ENCODE assay signal across 14 cellular contexts in the genomic region with DNA sequence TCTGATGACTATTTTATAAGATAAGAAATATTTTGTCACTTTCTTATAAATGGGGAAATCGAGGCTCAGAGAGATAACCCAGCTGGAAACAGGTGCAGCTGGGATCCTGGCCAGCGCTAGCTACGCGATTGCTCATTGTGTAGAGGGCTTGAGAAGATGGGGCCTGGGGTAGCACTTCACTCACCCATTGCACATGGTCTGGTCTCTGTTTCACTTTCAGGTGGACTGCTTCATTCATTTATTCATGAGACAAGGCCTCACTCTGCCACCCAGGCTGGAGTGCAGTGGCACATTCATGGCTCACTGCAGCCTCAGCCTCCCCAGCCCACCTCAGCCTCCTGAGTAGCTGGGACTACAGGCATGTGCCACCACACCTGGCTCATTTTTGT. TPM values are rescaled to one million over a fixed set of nuclear protein-coding genes. Genes with fewer than 3 reads are reported as not detected.
DNase-seq lines count a peak whose midpoint lies in the region; ATAC-seq and TF ChIP-seq lines count a peak whose summit lies in the region.
"Had no signal": no experiment of that assay in that cellular context is flagged by ENCODE, and none has a peak within 500 bp of the region (broad histone marks: within the 10 kb centered on the region; RNA-seq: fewer than 3 reads in every experiment).

No MANE protein-coding gene starts in this region.

- no peak overlapping the region for H3K4me3 ChIP-seq in A673 (ENCODE audit: low read depth, low read length, poor library complexity, severe bottlenecking)
- no peak overlapping the region for H3K4me3 ChIP-seq in SJSA1
- no peak overlapping the region for H3K4me3 ChIP-seq in right lobe of liver
- H3K4me3 ChIP-seq in naive thymus-derived CD4-positive, alpha-beta T cell (ENCODE audit: low read length), result no peak overlapping the region
- H3K4me3 ChIP-seq: HAP-1, MG63 had no signal

- H3K27me3 ChIP-seq in A673 (replicated peaks; ENCODE audit: insufficient read depth, low read depth, low read length, poor library complexity) (no peaks in the 10 kb centered on the region), SJSA1 (replicated peaks) (no peaks in the 10 kb centered on the region), right lobe of liver (no peaks in the 10 kb centered on the region)
- H3K27me3 ChIP-seq in naive thymus-derived CD4-positive, alpha-beta T cell (ENCODE audit: control insufficient read depth in 2 of 2, insufficient read depth in 2 of 2, low read length in 2 of 2), result no peaks in the 10 kb centered on the region
- H3K27me3 ChIP-seq: MG63, spleen had no signal

- ATAC-seq in right lobe of liver (peak; percentile 23 to 54 (median 38)), HG03469 (IDR thresholded peaks at IDR 0.05; ENCODE audit: unreplicated experiment) (no peak), GM19023 (IDR thresholded peaks at IDR 0.05; ENCODE audit: unreplicated experiment) (no peak)
- no peak for ATAC-seq in naive thymus-derived CD4-positive, alpha-beta T cell

- H3K36me3 Mint-ChIP-seq in naive thymus-derived CD4-positive, alpha-beta T cell, result peaks cover under 1 to 32% (median 7%) of the 10 kb centered on the region in 5 donors

- H3K27me3 Mint-ChIP-seq in naive thymus-derived CD4-positive, alpha-beta T cell, result no peaks in the 10 kb centered on the region

- H3K9me3 ChIP-seq in A673 (ENCODE audit: low read depth, low read length, poor library complexity, severe bottlenecking), result no peaks in the 10 kb centered on the region
- H3K9me3 ChIP-seq in SJSA1 (replicated peaks), result no peaks in the 10 kb centered on the region
- H3K9me3 ChIP-seq in right lobe of liver, result no peaks in the 10 kb centered on the region
- no peaks in the 10 kb centered on the region for H3K9me3 ChIP-seq in naive thymus-derived CD4-positive, alpha-beta T cell (ENCODE audit: control insufficient read depth in 2 of 3, low read length in 3 of 3)
- H3K9me3 ChIP-seq: HAP-1, MG63, spleen had no signal

- H3K9me3 Mint-ChIP-seq in naive thymus-derived CD4-positive, alpha-beta T cell, result no peaks in the 10 kb centered on the region
- H3K9me3 Mint-ChIP-seq: activated T-helper 2 cell treated with anti-CD3 and anti-CD28 coated beads, Interferon-gamma antibody, Interleukin-2, Interleukin-4, amounts not matched to agents 10 μg/mL and 5 μg/mL and 100 μg/mL, durations not matched to agents 14 hours and 24 hours and 36 hours had no signal

- in situ Hi-C loops in GM13977 (cut with MboI; ENCODE audit: low pct_unique_long_range_greater_than_20kb, low sequenced_read_pairs, unreplicated experiment), result no loop called here

- CTCF ChIA-PET in A673 (lab: Charles Lee), result no interaction called here
- CTCF ChIA-PET in naive thymus-derived CD4-positive, alpha-beta T cell (lab: Charles Lee), result no interaction called here

- POLR2A ChIA-PET in A673 (lab: Charles Lee; ENCODE audit: low non-redundant PET), result no interaction called here
- POLR2A ChIA-PET in naive thymus-derived CD4-positive, alpha-beta T cell (lab: Charles Lee), result no interaction called here

- H3K4me3 Mint-ChIP-seq in naive thymus-derived CD4-positive, alpha-beta T cell, result no peak overlapping the region

- no peak overlapping the region for H3K27ac Mint-ChIP-seq in naive thymus-derived CD4-positive, alpha-beta T cell
- H3K27ac Mint-ChIP-seq: activated T-helper 2 cell treated with anti-CD3 and anti-CD28 coated beads, Interferon-gamma antibody, Interleukin-2, Interleukin-4, amounts not matched to agents 10 μg/mL and 5 μg/mL and 100 μg/mL, durations not matched to agents 14 hours and 24 hours and 36 hours had no signal

- intact Hi-C loops in A673 (cut with micrococcal nuclease; ENCODE audit: unreplicated experiment), result no loop called here
- intact Hi-C loops in right lobe of liver (cut with DNase I), result no loop called here
- intact Hi-C loops in naive thymus-derived CD4-positive, alpha-beta T cell (cut with micrococcal nuclease), result no loop called here

- H3K27ac ChIP-seq in A673 (ENCODE audit: low read depth, low read length, poor library complexity, severe bottlenecking), result peak overlapping the region; percentile 62
- H3K27ac ChIP-seq in SJSA1, result peak overlapping the region; percentile 82
- H3K27ac ChIP-seq in right lobe of liver, result peak overlapping the region in 2 of 3 donors; percentile 33 to 47
- no peak overlapping the region for H3K27ac ChIP-seq in naive thymus-derived CD4-positive, alpha-beta T cell (ENCODE audit: low read depth, low read length)

- no peaks in the 10 kb centered on the region for H3K36me3 ChIP-seq in A673 (ENCODE audit: insufficient read depth, low read length, poor library complexity, severe bottlenecking)
- peaks cover 13% of the 10 kb centered on the region for H3K36me3 ChIP-seq in SJSA1
- H3K36me3 ChIP-seq in right lobe of liver, result no peaks in the 10 kb centered on the region
- peaks cover 0 to 25% (median 0%) of the 10 kb centered on the region in 3 experiments for H3K36me3 ChIP-seq in naive thymus-derived CD4-positive, alpha-beta T cell (ENCODE audit: control insufficient read depth in 2 of 3, insufficient read depth in 3 of 3, low read length in 3 of 3)
- H3K36me3 ChIP-seq: HAP-1 had no signal

- 50% methylated on average over 3 of the region's 4 CpGs for WGBS in right lobe of liver (ENCODE audit: insufficient coverage, low coverage, low lambda C conversion rate, missing lambda C conversion rate)

- DNase-seq in A673 (ENCODE audit: low spot score) (no peak), GM13977 (ENCODE audit: low spot score) (peak; percentile 35), SJSA1 (ENCODE audit: low read depth in 1 of 2, low spot score in 2 of 2) (no peak), right lobe of liver (no peak), mesenteric fat pad (ENCODE audit: low spot score) (no peak)
- no peak for DNase-seq in naive thymus-derived CD4-positive, alpha-beta T cell
- DNase-seq: activated CD4-positive, alpha-beta T cell treated with anti-CD3 and anti-CD28 coated beads, Interleukin-2, amount 50 U/mL, for 4 hours; NCI-H226; spleen had no signal

- H3K4me1 Mint-ChIP-seq in naive thymus-derived CD4-positive, alpha-beta T cell, result peaks cover 5 to 17% (median 14%) of the 10 kb centered on the region in 7 donors

- peaks cover 28% of the 10 kb centered on the region for H3K4me1 ChIP-seq in A673 (ENCODE audit: insufficient read depth, low read length, poor library complexity, severe bottlenecking)
- peaks cover 31% of the 10 kb centered on the region for H3K4me1 ChIP-seq in SJSA1 (replicated peaks)
- peaks cover 0 to 35% (median 19%) of the 10 kb centered on the region in 4 donors for H3K4me1 ChIP-seq in right lobe of liver
- no peaks in the 10 kb centered on the region for H3K4me1 ChIP-seq in naive thymus-derived CD4-positive, alpha-beta T cell (ENCODE audit: control insufficient read depth in 2 of 2, insufficient read depth in 2 of 2, low read length in 2 of 2)

- TF ChIP-seq CTCF in A673 (conservative IDR thresholded peaks at IDR 0.05; ENCODE audit: low read depth, low read length) (no peak), GM13977 (IDR thresholded peaks at IDR 0.05; ENCODE audit: extremely low read depth, insufficient read depth, missing control alignments) (no peak), right lobe of liver (IDR thresholded peaks at IDR 0.05) (no peak)

- no TSS peak for BruUV-seq in A673 (replicated peaks; lab: Mats Ljungman, UMichigan)

- no peak for TF ChIP-seq POLR2A in right lobe of liver (IDR thresholded peaks at IDR 0.05)

RNA-seq across cellular contexts. Expression of gene UBE4B, which starts 23.8 kb away (rescaled TPM):
- total RNA-seq in A673 (2021) (58.0 and 59.4 TPM in 2 replicates), right lobe of liver (10 to 100 TPM; 11.4 to 27.9 (median 22.6) TPM), mesenteric fat pad (39.8 TPM)
- 26.0 and 35.2 TPM in 2 replicates for total RNA-seq in SJSA1 (2014; rRNA removed; shearing (Covaris generic))
- 10 to 100 TPM; 37.9 to 48.3 (median 39.3) TPM for total RNA-seq in naive thymus-derived CD4-positive, alpha-beta T cell
- polyA plus RNA-seq in naive thymus-derived CD4-positive, alpha-beta T cell, result 10 to 100 TPM in 1 of 2 donors, 1 to 10 TPM in 1; 7.5 to 10.8 TPM

RNA-seq across cellular contexts. Expression of gene RBP7, which starts 59.6 kb away (rescaled TPM):
- total RNA-seq in A673 (2021), result 1.6 TPM in 1 of 2 replicates, not detected in the other
- total RNA-seq in SJSA1 (2014; rRNA removed; shearing (Covaris generic)), result 0.38 and 8.1 TPM in 2 replicates
- total RNA-seq in right lobe of liver, result 1 to 10 TPM; 1.7 to 5.1 (median 3.0) TPM
- 267 TPM for total RNA-seq in mesenteric fat pad
- 10 to 100 TPM in 1 of 5 experiments, 1 to 10 TPM in 1, not detected in 3; 2.2 to 18.4 TPM for total RNA-seq in naive thymus-derived CD4-positive, alpha-beta T cell
- polyA plus RNA-seq in naive thymus-derived CD4-positive, alpha-beta T cell, result not detected
- total RNA-seq: activated T-helper 2 cell treated with anti-CD3 and anti-CD28 coated beads, Interferon-gamma antibody, Interleukin-2, Interleukin-4, amounts not matched to agents 10 μg/mL and 5 μg/mL and 100 μg/mL, durations not matched to agents 14 hours and 24 hours and 36 hours had no signal

Comparison
In these comparisons a context has a peak if more than half of its experiments do, and no peak if none do; other contexts are left out.
1. ATAC-seq: peak in right lobe of liver (4 of 4); none in HG03469 (single experiment), naive thymus-derived CD4-positive, alpha-beta T cell (single experiment) and GM19023 (single experiment).
2. RNA of gene RBP7, which starts 59.6 kb away (total RNA-seq): 267 TPM in mesenteric fat pad (single experiment); 0.38 to 8.1 TPM in SJSA1, 1.7 to 5.1 TPM in right lobe of liver, 2.2 to 18.4 TPM in naive thymus-derived CD4-positive, alpha-beta T cell and 1.6 TPM in A673; every median in the first group is over 10 times any median in the second.